Comparison of ENCODE assay signal across 8 cellular contexts in genomic region chr21:33470701-33471100, GRCh38.
"Had no signal": no experiment of that assay in that cellular context is flagged by ENCODE, and none has a peak within 500 bp of the region (broad histone marks: within the 10 kb centered on the region; RNA-seq: fewer than 3 reads in every experiment).

No MANE protein-coding gene starts in this region.

- H3K27me3 Mint-ChIP-seq: IgD-negative memory B cell had no signal

- DNase-seq: H9, HCEC 1CT, HFFc6, KBM-7 had no signal

- H3K4me3 ChIP-seq: GM23338 had no signal

- H3K27ac Mint-ChIP-seq: GM23338, H9, HFFc6 had no signal

- ATAC-seq: GM23338, HepG2 had no signal

- H3K4me1 Mint-ChIP-seq: GM23338, H9 had no signal

- H3K27ac ChIP-seq: HL-60 had no signal

- H3K9me3 Mint-ChIP-seq: GM23338, H9 had no signal

- H3K4me3 Mint-ChIP-seq: GM23338, H9, HFFc6, IgD-negative memory B cell had no signal
